8 cellular contexts compared by ENCODE assay signal in the genomic region with DNA sequence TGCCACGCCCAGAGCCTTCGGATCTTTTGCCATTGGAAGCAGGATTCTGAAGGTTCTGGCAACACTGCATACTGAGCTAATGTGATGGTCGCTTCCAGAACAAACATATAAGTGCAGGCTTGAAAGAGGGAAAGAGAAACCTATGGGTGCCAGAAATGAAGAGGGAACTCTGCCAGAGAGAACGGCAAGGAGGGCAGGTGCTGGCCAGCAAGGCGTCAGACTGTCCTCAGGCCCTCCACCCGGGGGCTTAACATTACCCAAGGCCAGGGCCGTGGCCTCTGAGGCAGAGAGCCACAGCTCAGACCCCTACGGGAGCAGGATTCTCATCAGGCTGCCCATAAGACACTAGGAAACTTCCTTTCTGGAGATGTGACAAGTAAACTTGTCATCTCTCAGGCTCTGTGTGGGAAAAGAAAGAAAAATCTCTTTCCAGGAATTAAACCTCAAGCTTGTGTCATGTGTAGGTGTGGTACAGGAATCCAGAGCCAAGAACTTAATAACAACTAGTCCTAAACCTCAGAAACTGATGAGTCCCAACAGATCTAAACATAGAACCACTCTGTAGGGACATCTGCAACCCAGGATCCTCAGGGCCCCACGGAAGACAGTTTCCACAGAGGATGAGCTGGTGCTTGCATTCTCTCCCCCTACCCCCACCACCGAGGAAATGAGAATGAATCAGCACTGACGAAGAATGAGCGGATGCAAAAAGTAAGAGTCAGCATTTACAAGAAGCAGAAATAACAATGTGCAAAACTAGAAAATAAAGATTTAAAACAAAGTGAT.
DNase-seq lines count a peak whose midpoint lies in the region; TF ChIP-seq lines count a peak whose summit lies in the region.

No MANE protein-coding gene starts in this region.

- H3K4me3 ChIP-seq in fibroblast of the aortic adventitia (ENCODE audit: low read depth, low read length) = no peak overlapping the region

- DNase-seq in NCI-H1092 treated with DMSO at 0.1 percent for 48 hours (lab: John Stamatoyannopoulos, UW) = peak; percentile 35
- no peak for DNase-seq in NCI-H1092 (lab: John Stamatoyannopoulos, UW)
- peak; percentile 36 to 53 for DNase-seq in activated CD4-positive, alpha-beta T cell treated with anti-CD3 and anti-CD28 coated beads, Interleukin-2, amount 50 U/mL, for 48 hours
- peak; percentile 84 for DNase-seq in fibroblast of the aortic adventitia (ENCODE audit: low read depth)
- DNase-seq in stimulated activated CD4-positive, alpha-beta T cell treated with anti-CD3 and anti-CD28 coated beads, Interleukin-2, amount 100 ng/mL, for 48 hours = peak; percentile 18 to 30
- no peak for DNase-seq in NCI-H510A (lab: John Stamatoyannopoulos, UW)
- DNase-seq in SK-N-DZ (ENCODE audit: low spot score) = no peak
- no peak for DNase-seq in NCI-H774 (lab: John Stamatoyannopoulos, UW)

- TF ChIP-seq CTCF in fibroblast of the aortic adventitia (IDR thresholded peaks at IDR 0.05; ENCODE audit: insufficient read depth, low read length) = no peak

Comparison
In these comparisons a context has a peak if more than half of its experiments do, and no peak if none do; other contexts are left out.
1. DNase-seq: peak in NCI-H1092 treated with DMSO at 0.1 percent for 48 hours (single experiment), activated CD4-positive, alpha-beta T cell treated with anti-CD3 and anti-CD28 coated beads, Interleukin-2, amount 50 U/mL, for 48 hours (2 of 2), fibroblast of the aortic adventitia (single experiment) and stimulated activated CD4-positive, alpha-beta T cell treated with anti-CD3 and anti-CD28 coated beads, Interleukin-2, amount 100 ng/mL, for 48 hours (2 of 2); none in NCI-H1092 (single experiment), NCI-H510A (single experiment), SK-N-DZ (single experiment) and NCI-H774 (single experiment).